9 cellular contexts compared by ENCODE assay signal in the genomic region with DNA sequence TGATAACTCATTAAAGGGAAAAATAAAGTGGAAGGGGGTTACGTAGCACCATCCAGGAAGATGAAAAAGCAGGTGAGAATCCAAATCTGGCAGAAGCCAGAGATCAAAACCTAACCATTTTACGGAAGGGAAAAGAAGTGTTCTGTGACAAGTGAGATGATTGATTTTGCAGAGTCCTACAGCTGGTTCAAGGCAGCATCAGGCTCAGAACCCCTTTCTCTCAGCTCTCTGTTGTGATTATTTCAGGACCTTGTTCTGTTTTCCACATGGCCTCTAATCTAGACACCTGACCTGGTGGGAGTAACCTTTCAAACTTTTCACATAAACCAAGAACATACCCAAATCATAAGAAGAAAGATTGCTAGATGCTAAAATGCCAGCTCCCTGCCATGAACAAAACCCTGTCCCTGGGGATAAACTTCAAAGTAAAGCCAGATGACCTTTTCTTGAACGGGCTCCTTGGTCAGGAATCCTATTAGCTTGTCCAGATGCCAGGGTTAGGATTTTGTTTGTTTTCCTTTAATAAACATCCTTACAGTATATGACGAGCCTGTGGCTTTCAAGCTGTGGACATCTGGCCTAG. TPM values are rescaled to one million over a fixed set of nuclear protein-coding genes. Genes with fewer than 3 reads are reported as not detected.
A peak's percentile ranks its signal among the peaks of the same experiment; 100 is the strongest.
DNase-seq lines count a peak whose midpoint lies in the region; ATAC-seq and TF ChIP-seq lines count a peak whose summit lies in the region.
"Had no signal": no experiment of that assay in that cellular context is flagged by ENCODE, and none has a peak within 500 bp of the region (broad histone marks: within the 10 kb centered on the region; RNA-seq: fewer than 3 reads in every experiment).

No MANE protein-coding gene starts in this region.

- peaks cover 80% of the 10 kb centered on the region for H3K36me3 Mint-ChIP-seq in activated T-cell treated with anti-CD3 and anti-CD28 coated beads, Interleukin-2, amount 50 U/mL, for 4 hours (ENCODE audit: insufficient read depth)

- peaks cover 84% of the 10 kb centered on the region for H3K4me1 Mint-ChIP-seq in activated T-cell treated with anti-CD3 and anti-CD28 coated beads, Interleukin-2, amount 50 U/mL, for 4 hours (ENCODE audit: low read depth)

- no peaks in the 10 kb centered on the region for H3K27me3 Mint-ChIP-seq in activated T-cell treated with anti-CD3 and anti-CD28 coated beads, Interleukin-2, amount 50 U/mL, for 4 hours (ENCODE audit: low read depth)
- H3K27me3 Mint-ChIP-seq: progenitor cell of endocrine pancreas had no signal

- peak overlapping the region; percentile 99 for H3K4me3 Mint-ChIP-seq in activated T-cell treated with anti-CD3 and anti-CD28 coated beads, Interleukin-2, amount 50 U/mL, for 4 hours

- ATAC-seq in activated T-cell treated with anti-CD3 and anti-CD28 coated beads, Interleukin-2, amount 50 U/mL, for 4 hours: no peak
- ATAC-seq in foreskin keratinocyte (no peak), HG02571 (IDR thresholded peaks at IDR 0.05; ENCODE audit: unreplicated experiment) (no peak)

- H3K36me3 ChIP-seq in WERI-Rb-1: peaks cover 63% of the 10 kb centered on the region
- peaks cover 5 to 8% of the 10 kb centered on the region in 2 donors for H3K36me3 ChIP-seq in stomach smooth muscle (ENCODE audit: control insufficient read depth in 2 of 2, insufficient read depth in 2 of 2, low read length in 2 of 2)

- TF ChIP-seq CTCF in WERI-Rb-1 (IDR thresholded peaks at IDR 0.05; ENCODE audit: low read depth, low read length): no peak
- no peak for TF ChIP-seq CTCF in foreskin keratinocyte (conservative IDR thresholded peaks at IDR 0.05)
- no peak for TF ChIP-seq CTCF in GM20000 (IDR thresholded peaks at IDR 0.05; ENCODE audit: extremely low read depth, missing control alignments)

- H3K27me3 ChIP-seq in WERI-Rb-1 (ENCODE audit: insufficient read depth, low read depth, severe bottlenecking): no peaks in the 10 kb centered on the region
- no peaks in the 10 kb centered on the region for H3K27me3 ChIP-seq in foreskin keratinocyte
- no peaks in the 10 kb centered on the region for H3K27me3 ChIP-seq in stomach smooth muscle (ENCODE audit: control insufficient read depth in 1 of 2, insufficient read depth in 2 of 2, low read length in 2 of 2)

- peak overlapping the region; percentile 29 to 39 for H3K9ac ChIP-seq in stomach smooth muscle (ENCODE audit: low read length in 2 of 2)

- no peaks in the 10 kb centered on the region for H3K9me3 Mint-ChIP-seq in activated T-cell treated with anti-CD3 and anti-CD28 coated beads, Interleukin-2, amount 50 U/mL, for 4 hours

- H3K4me3 ChIP-seq in WERI-Rb-1 (ENCODE audit: low read depth, low read length) (no peak overlapping the region), stomach smooth muscle (ENCODE audit: low read length in 2 of 2) (peak overlapping the region in 1 of 2 donors; percentile 40)

- no peak for DNase-seq in activated T-cell treated with anti-CD3 and anti-CD28 coated beads, Interleukin-2, amount 50 U/mL, for 4 hours
- DNase-seq in activated T-cell treated with anti-CD3 and anti-CD28 coated beads for 4 hours (no peak), WERI-Rb-1 (no peak), foreskin keratinocyte (no peak), GM20000 (ENCODE audit: low spot score) (no peak), NCI-H1436 treated with DMSO at 0.1 percent for 48 hours (lab: John Stamatoyannopoulos, UW) (no peak)

- H3K27ac ChIP-seq in WERI-Rb-1: peak overlapping the region; percentile 34; the same call in 1 of the 2 replicates
- peak overlapping the region; percentile 41 for H3K27ac ChIP-seq in foreskin keratinocyte
- peak overlapping the region; percentile 79 for H3K27ac ChIP-seq in stomach smooth muscle (ENCODE audit: low read length)

- no peaks in the 10 kb centered on the region for H3K9me3 ChIP-seq in WERI-Rb-1 (ENCODE audit: severe bottlenecking)
- H3K9me3 ChIP-seq in stomach smooth muscle (ENCODE audit: control insufficient read depth in 2 of 2, low read length in 2 of 2): no peaks in the 10 kb centered on the region

- peaks cover 30% of the 10 kb centered on the region for H3K4me1 ChIP-seq in foreskin keratinocyte
- peaks cover 71% of the 10 kb centered on the region for H3K4me1 ChIP-seq in stomach smooth muscle (ENCODE audit: control insufficient read depth, insufficient read depth, low read length)

RNA-seq across cellular contexts. Expression of gene DUSP5, which starts 5.9 kb away (rescaled TPM):
- 10 to 100 TPM; 33.5 to 57.1 (median 56.5) TPM for total RNA-seq in activated T-cell treated with anti-CD3 and anti-CD28 coated beads, Interleukin-2, amount 50 U/mL, for 4 hours
- total RNA-seq in foreskin keratinocyte: 89.9 and 105 TPM in 2 replicates
- polyA plus RNA-seq in foreskin keratinocyte: 60.4 and 75.6 TPM in 2 replicates
